ENCODE assay signal across 21 cellular contexts in the genomic region with DNA sequence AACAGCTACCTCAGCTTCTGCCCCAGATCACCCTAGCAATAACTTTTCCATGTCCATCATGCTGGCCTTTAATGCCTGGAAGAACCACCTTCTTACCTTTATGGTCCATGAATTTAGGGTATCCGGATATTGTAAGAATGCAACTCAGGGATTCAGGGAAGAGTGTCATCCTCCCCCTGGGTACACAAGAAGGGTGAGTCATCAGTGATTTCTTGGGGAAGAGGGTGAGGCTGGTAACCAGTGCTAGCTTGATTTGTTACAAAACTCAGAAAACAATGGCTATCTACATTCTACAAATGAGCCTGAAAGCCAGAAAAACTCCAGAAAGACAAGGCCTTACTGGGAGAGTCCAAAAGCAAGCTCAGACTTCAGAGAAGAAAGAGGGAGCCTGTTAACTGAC. TPM values are rescaled to one million over a fixed set of nuclear protein-coding genes. Genes with fewer than 3 reads are reported as not detected.
"Had no signal": no experiment of that assay in that cellular context is flagged by ENCODE, and none has a peak within 500 bp of the region (broad histone marks: within the 10 kb centered on the region; RNA-seq: fewer than 3 reads in every experiment).

No MANE protein-coding gene starts in this region.

- H3K4me3 ChIP-seq: coronary artery, dorsolateral prefrontal cortex, esophagus squamous epithelium, heart left ventricle, mucosa of descending colon, psoas muscle, sigmoid colon, skin epidermis, testis, tibial nerve, upper lobe of right lung, vagina had no signal

- H3K27me3 ChIP-seq: esophagus squamous epithelium, neutrophil, sigmoid colon, testis, vagina had no signal

- H3K9me3 ChIP-seq: esophagus squamous epithelium, mucosa of descending colon, neutrophil, psoas muscle, sigmoid colon, testis, tibial nerve, upper lobe of right lung, vagina had no signal

- DNase-seq: effector CD8-positive, alpha-beta T cell; esophagus squamous epithelium; hippocampal formation; kidney glomerular epithelial cell; psoas muscle; sigmoid colon; stimulated activated naive B cell treated with anti-CD40 and anti-IgM and Interleukin-4, amounts not matched to agents 10 μg/mL and 1 μg/mL and 100 μg/mL, for 72 hours; upper lobe of right lung had no signal

- H3K27ac ChIP-seq: coronary artery, dorsolateral prefrontal cortex, esophagus squamous epithelium, heart left ventricle, neutrophil, psoas muscle, sigmoid colon, skin epidermis, testis, tibial nerve, upper lobe of right lung, vagina had no signal

- H3K4me1 ChIP-seq: esophagus squamous epithelium, heart left ventricle, psoas muscle, sigmoid colon, testis, tibial nerve, upper lobe of right lung, vagina had no signal

- H3K36me3 ChIP-seq: esophagus squamous epithelium, heart left ventricle, neutrophil, sigmoid colon, tibial nerve, upper lobe of right lung, vagina had no signal

RNA-seq across cellular contexts. Expression of a gene that starts 10.4 kb away (rescaled TPM):
- total RNA-seq: glomerular endothelial cell; naive thymus-derived CD8-positive, alpha-beta T cell; osteoblast; subcutaneous adipose tissue; upper lobe of right lung had no signal
- polyA plus RNA-seq: naive thymus-derived CD8-positive, alpha-beta T cell had no signal
